ENCODE assay signal across 7 cellular contexts in genomic region chr19:35740423-35741215, GRCh38. TPM values are rescaled to one million over a fixed set of nuclear protein-coding genes. Genes with fewer than 3 reads are reported as not detected.
DNase-seq lines count a peak whose midpoint lies in the region; ATAC-seq and TF ChIP-seq lines count a peak whose summit lies in the region.

No MANE protein-coding gene starts in this region.

- TF ChIP-seq CTCF in ascending aorta (IDR thresholded peaks at IDR 0.05) (peak; percentile 12 to 22 (median 18)), hepatocyte (IDR thresholded peaks at IDR 0.05; ENCODE audit: poor library complexity) (no peak), retinal pigment epithelial cell (conservative IDR thresholded peaks at IDR 0.05; ENCODE audit: low read depth, low read length) (peak; percentile 21)

- H3K27ac Mint-ChIP-seq in T-helper 2 cell treated with Interferon-gamma antibody and Interleukin-4, amounts not matched to agents 5 μg/mL and 100 μg/mL, for 36 hours, result peak overlapping the region; percentile 92

- H3K4me2 ChIP-seq in hepatocyte, result peak overlapping the region; percentile 92

- H3K9me2 ChIP-seq in hepatocyte (replicated peaks; ENCODE audit: insufficient read depth), result no peaks in the 10 kb centered on the region

- H3K9me3 ChIP-seq in ascending aorta, result no peaks in the 10 kb centered on the region
- H3K9me3 ChIP-seq in hepatocyte (ENCODE audit: low read depth), result no peaks in the 10 kb centered on the region

- intact Hi-C loops in ascending aorta (cut with DNase I), result loop anchor here (1.0 to 10.0 kb wide), 9 partner anchors 16 to 596 kb away; partner anchors contain the start of genes ETV2, FXYD7, HSPB6 and OVOL3

- H3K4me1 ChIP-seq in ascending aorta (peaks cover 10 to 18% of the 10 kb centered on the region in 2 donors), hepatocyte (ENCODE audit: insufficient read depth) (peaks cover 4% of the 10 kb centered on the region)

- H3K27ac ChIP-seq in ascending aorta, result peak overlapping the region; percentile 81 to 85
- peak overlapping the region; percentile 50 for H3K27ac ChIP-seq in hepatocyte

- ATAC-seq in GM18499 (IDR thresholded peaks at IDR 0.05; ENCODE audit: insufficient read depth, unreplicated experiment), result peak; percentile 38
- ATAC-seq in HG02943 (IDR thresholded peaks at IDR 0.05; ENCODE audit: low read depth, unreplicated experiment), result peak; percentile 56

- peaks cover 39% of the 10 kb centered on the region for H3K4me1 Mint-ChIP-seq in T-helper 2 cell treated with Interferon-gamma antibody and Interleukin-4, amounts not matched to agents 5 μg/mL and 100 μg/mL, for 36 hours (ENCODE audit: low read depth)

- no peaks in the 10 kb centered on the region for H4K20me1 ChIP-seq in hepatocyte (ENCODE audit: insufficient read depth, poor library complexity, severe bottlenecking)

- no peaks in the 10 kb centered on the region for H3K79me2 ChIP-seq in hepatocyte

- H3K9me3 Mint-ChIP-seq in T-helper 2 cell treated with Interferon-gamma antibody and Interleukin-4, amounts not matched to agents 5 μg/mL and 100 μg/mL, for 36 hours, result no peaks in the 10 kb centered on the region

- H3K27me3 ChIP-seq in ascending aorta (no peaks in the 10 kb centered on the region), hepatocyte (no peaks in the 10 kb centered on the region)

- peak overlapping the region; percentile 62 for H2AFZ ChIP-seq in hepatocyte

- H3K27me3 Mint-ChIP-seq in T-helper 2 cell treated with Interferon-gamma antibody and Interleukin-4, amounts not matched to agents 5 μg/mL and 100 μg/mL, for 36 hours (ENCODE audit: low read depth), result no peaks in the 10 kb centered on the region

- DNase-seq in NCI-H187 treated with DMSO at 0.1 percent for 48 hours (lab: John Stamatoyannopoulos, UW) (peak; percentile 91), ascending aorta (ENCODE audit: low spot score in 2 of 2) (peak; percentile 94 to 99), hepatocyte (ENCODE audit: low spot score) (peak; percentile 99), retinal pigment epithelial cell (ENCODE audit: low read depth) (peak; percentile 81)
- DNase-seq in T-helper 2 cell treated with Interferon-gamma antibody and Interleukin-4, amounts not matched to agents 5 μg/mL and 100 μg/mL, for 36 hours (ENCODE audit: low spot score), result peak; percentile 95

- H3K4me3 Mint-ChIP-seq in T-helper 2 cell treated with Interferon-gamma antibody and Interleukin-4, amounts not matched to agents 5 μg/mL and 100 μg/mL, for 36 hours, result peak overlapping the region; percentile 90

- H3K36me3 ChIP-seq in ascending aorta (peaks cover 12 to 28% of the 10 kb centered on the region in 2 donors), hepatocyte (replicated peaks; ENCODE audit: insufficient read depth, low read depth) (no peaks in the 10 kb centered on the region)

- WGBS in hepatocyte (ENCODE audit: low lambda C conversion rate, missing lambda C conversion rate), result under 1% methylated on average over 62 of the region's 63 CpGs

- H3K4me3 ChIP-seq in ascending aorta (peak overlapping the region; percentile 56 to 70), hepatocyte (peak overlapping the region; percentile 47), retinal pigment epithelial cell (ENCODE audit: low read length) (peak overlapping the region; percentile 68)

- peaks cover 36% of the 10 kb centered on the region for H3K36me3 Mint-ChIP-seq in T-helper 2 cell treated with Interferon-gamma antibody and Interleukin-4, amounts not matched to agents 5 μg/mL and 100 μg/mL, for 36 hours (ENCODE audit: low read depth)

RNA-seq across cellular contexts. Expression of gene IGFLR1, which starts 1.6 kb away (rescaled TPM):
- not detected for total RNA-seq in ascending aorta
- total RNA-seq in hepatocyte, result 3.6 and 5.6 TPM in 2 replicates
- 4.5 and 4.6 TPM in 2 replicates for polyA plus RNA-seq in hepatocyte

RNA-seq across cellular contexts. Expression of gene U2AF1L4, which starts 4.6 kb away (rescaled TPM):
- total RNA-seq in ascending aorta (not detected), hepatocyte (11.4 and 27.4 TPM in 2 replicates)
- polyA plus RNA-seq in hepatocyte, result 60.7 and 76.0 TPM in 2 replicates

RNA-seq across cellular contexts. Expression of gene PSENEN, which starts 4.8 kb away (rescaled TPM):
- total RNA-seq in ascending aorta, result 110 TPM
- total RNA-seq in hepatocyte, result 24.8 and 39.1 TPM in 2 replicates
- 106 and 127 TPM in 2 replicates for polyA plus RNA-seq in hepatocyte

RNA-seq across cellular contexts. Expression of gene LIN37, which starts 7.8 kb away (rescaled TPM):
- total RNA-seq in ascending aorta, result 29.9 TPM
- 7.9 and 12.0 TPM in 2 replicates for total RNA-seq in hepatocyte
- polyA plus RNA-seq in hepatocyte, result 13.6 and 17.6 TPM in 2 replicates

RNA-seq across cellular contexts. Expression of gene HSPB6, which starts 16.2 kb away (rescaled TPM):
- total RNA-seq in ascending aorta, result 265 TPM
- total RNA-seq in hepatocyte, result 7.1 and 14.2 TPM in 2 replicates
- 235 and 240 TPM in 2 replicates for polyA plus RNA-seq in hepatocyte

Comparison
In these comparisons a context has a peak if more than half of its experiments do, and no peak if none do; other contexts are left out.
1. Peak in every context shown above with its lines: DNase-seq, ATAC-seq, H3K4me3 ChIP-seq and H3K27ac ChIP-seq.
2. RNA of gene U2AF1L4, which starts 4.6 kb away (total RNA-seq): 11.4 to 27.4 TPM in hepatocyte; not detected in ascending aorta (single experiment); every median in the first group is over 10 times any median in the second.